9 cellular contexts compared by ENCODE assay signal in genomic region chr9:113580954-113581311, GRCh38.
DNase-seq lines count a peak whose midpoint lies in the region; ATAC-seq, FAIRE-seq and TF ChIP-seq lines count a peak whose summit lies in the region.
"Had no signal": no experiment of that assay in that cellular context is flagged by ENCODE, and none has a peak within 500 bp of the region (broad histone marks: within the 10 kb centered on the region; RNA-seq: fewer than 3 reads in every experiment).

No MANE protein-coding gene starts in this region.

- TF ChIP-seq POLR2A in HepG2 (IDR thresholded peaks at IDR 0.05; ENCODE audit: insufficient read depth in 1 of 2, low read depth in 2 of 2, low read length in 2 of 2) = no peak
- TF ChIP-seq POLR2A in suprapubic skin (IDR thresholded peaks at IDR 0.05) = no peak

- no peaks in the 10 kb centered on the region for H4K20me1 ChIP-seq in HepG2 (ENCODE audit: insufficient read depth, low read length)

- peak overlapping the region; percentile 67 for H3K4me3 Mint-ChIP-seq in T-helper 1 cell treated with Interleukin-12 subunit alpha and Interleukin-12 subunit beta and Interleukin-4 antibody, amounts not matched to agents 30 μg/mL and 1 μg/mL, for 36 hours
- peak overlapping the region; percentile 79 for H3K4me3 Mint-ChIP-seq in activated T-helper 2 cell treated with anti-CD3 and anti-CD28 coated beads, Interferon-gamma antibody, Interleukin-2, Interleukin-4, amounts not matched to agents 10 μg/mL and 5 μg/mL and 100 μg/mL, durations not matched to agents 14 hours and 24 hours and 36 hours (ENCODE audit: low read depth)

- peak; percentile 41 for ATAC-seq in HepG2
- ATAC-seq: A549 had no signal

- no peak overlapping the region for H3K9ac ChIP-seq in HepG2 (ENCODE audit: insufficient read depth, low read depth, low read length)

- TF ChIP-seq RAD21 in HepG2 (CRISPR knock-in tag; IDR thresholded peaks at IDR 0.05) = no peak

- peaks cover 7% of the 10 kb centered on the region for H3K36me3 Mint-ChIP-seq in T-helper 1 cell treated with Interleukin-12 subunit alpha and Interleukin-12 subunit beta and Interleukin-4 antibody, amounts not matched to agents 30 μg/mL and 1 μg/mL, for 36 hours (ENCODE audit: low read depth)
- H3K36me3 Mint-ChIP-seq in activated T-helper 2 cell treated with anti-CD3 and anti-CD28 coated beads, Interferon-gamma antibody, Interleukin-2, Interleukin-4, amounts not matched to agents 10 μg/mL and 5 μg/mL and 100 μg/mL, durations not matched to agents 14 hours and 24 hours and 36 hours (ENCODE audit: low read depth) = peaks cover 45% of the 10 kb centered on the region

- WGBS in HepG2 (ENCODE audit: low lambda C conversion rate) = 90% methylated on average over 4 of the region's 4 CpGs
- WGBS in suprapubic skin = 74% methylated on average over 3 of the region's 4 CpGs

- TF ChIP-seq EP300 in HepG2 (IDR thresholded peaks at IDR 0.05; ENCODE audit: low read depth in 2 of 2, low read length in 2 of 2) (no peak), HepG2 (CRISPR knock-in tag; IDR thresholded peaks at IDR 0.05; ENCODE audit: borderline replicate concordance) (no peak), suprapubic skin (IDR thresholded peaks at IDR 0.05) (no peak)

- CTCF ChIA-PET in HepG2 (lab: Yijun Ruan, JAX; ENCODE audit: low intra/inter-chr PET ratio, low total read pairs) = no interaction called here

- H3K4me1 ChIP-seq in HepG2 (ENCODE audit: insufficient read depth, low read length) = peaks cover 21% of the 10 kb centered on the region
- peaks cover 72% of the 10 kb centered on the region for H3K4me1 ChIP-seq in suprapubic skin

- no peaks in the 10 kb centered on the region for H3K79me2 ChIP-seq in HepG2 (ENCODE audit: insufficient read depth, low read length)

- TF ChIP-seq CTCF in HepG2 (CRISPR knock-in tag; IDR thresholded peaks at IDR 0.05) (no peak), suprapubic skin (IDR thresholded peaks at IDR 0.05) (no peak)

- FAIRE-seq in HepG2 (lab: Jason Lieb, UNC) = no peak
- FAIRE-seq: A549 had no signal

- H3K4me1 Mint-ChIP-seq in T-helper 1 cell treated with Interleukin-12 subunit alpha and Interleukin-12 subunit beta and Interleukin-4 antibody, amounts not matched to agents 30 μg/mL and 1 μg/mL, for 36 hours (ENCODE audit: low read depth) = peaks cover 51% of the 10 kb centered on the region
- H3K4me1 Mint-ChIP-seq in activated T-helper 2 cell treated with anti-CD3 and anti-CD28 coated beads, Interferon-gamma antibody, Interleukin-2, Interleukin-4, amounts not matched to agents 10 μg/mL and 5 μg/mL and 100 μg/mL, durations not matched to agents 14 hours and 24 hours and 36 hours (ENCODE audit: low read depth) = peaks cover 69% of the 10 kb centered on the region

- no peak for DNase-seq in T-helper 1 cell
- DNase-seq in activated T-helper 2 cell treated with anti-CD3 and anti-CD28 coated beads, Interferon-gamma antibody, Interleukin-2, Interleukin-4, amounts not matched to agents 10 μg/mL and 5 μg/mL and 100 μg/mL, durations not matched to agents 14 hours and 24 hours and 36 hours (ENCODE audit: low spot score) = no peak
- DNase-seq in HepG2 (ENCODE audit: low spot score) = no peak
- no peak for DNase-seq in suprapubic skin (ENCODE audit: low spot score in 2 of 2)
- DNase-seq in NCI-H2107 treated with DMSO at 0.1 percent for 48 hours (lab: John Stamatoyannopoulos, UW; ENCODE audit: unreplicated experiment) = no peak
- no peak for DNase-seq in NCI-H510A treated with DMSO at 0.1 percent for 48 hours (lab: John Stamatoyannopoulos, UW)
- DNase-seq in stimulated activated naive CD4-positive, alpha-beta T cell treated with Interleukin-2 at 50 U/mL for 16 hours (lab: John Stamatoyannopoulos, UW) = no peak

- H3K27ac ChIP-seq in HepG2 (ENCODE audit: extremely low read length, insufficient read depth, low read length) (no peak overlapping the region), suprapubic skin (peak overlapping the region; percentile 81)

- H3K27me3 Mint-ChIP-seq in T-helper 1 cell treated with Interleukin-12 subunit alpha and Interleukin-12 subunit beta and Interleukin-4 antibody, amounts not matched to agents 30 μg/mL and 1 μg/mL, for 36 hours (ENCODE audit: low read depth) = no peaks in the 10 kb centered on the region
- H3K27me3 Mint-ChIP-seq in activated T-helper 2 cell treated with anti-CD3 and anti-CD28 coated beads, Interferon-gamma antibody, Interleukin-2, Interleukin-4, amounts not matched to agents 10 μg/mL and 5 μg/mL and 100 μg/mL, durations not matched to agents 14 hours and 24 hours and 36 hours (ENCODE audit: low read depth) = no peaks in the 10 kb centered on the region

- H3K36me3 ChIP-seq in HepG2 (replicated peaks in 1 of 2; ENCODE audit: control insufficient read depth in 1 of 2, insufficient read depth in 2 of 2, low read length in 2 of 2) = peaks cover 9 to 41% of the 10 kb centered on the region in 2 experiments; a peak in 4 of 5 replicates
- peaks cover 12% of the 10 kb centered on the region for H3K36me3 ChIP-seq in suprapubic skin

- no peak overlapping the region for H3K4me2 ChIP-seq in HepG2 (ENCODE audit: low read depth, low read length)
- H3K4me2 ChIP-seq: A549 had no signal

- H3K27me3 ChIP-seq in HepG2 (ENCODE audit: control insufficient read depth in 1 of 2, insufficient read depth in 2 of 2, low read length in 2 of 2) (no peaks in the 10 kb centered on the region), suprapubic skin (no peaks in the 10 kb centered on the region)

- H3K9me3 ChIP-seq in HepG2 (ENCODE audit: low read length) = no peaks in the 10 kb centered on the region
- no peaks in the 10 kb centered on the region for H3K9me3 ChIP-seq in suprapubic skin
- H3K9me3 ChIP-seq: A549 had no signal

- POLR2A ChIA-PET in HepG2 (lab: Yijun Ruan, JAX) = interaction anchor here (1.6 kb wide), 1 partner anchor 76 kb away, joined by 4 read pairs; no protein-coding TSS in a partner anchor

- BruUV-seq in HepG2 (replicated peaks; lab: Mats Ljungman, UMichigan) = no TSS peak

- H2AFZ ChIP-seq in HepG2 (ENCODE audit: low read length) = no peak overlapping the region

- peak overlapping the region; percentile 69 for H3K27ac Mint-ChIP-seq in T-helper 1 cell treated with Interleukin-12 subunit alpha and Interleukin-12 subunit beta and Interleukin-4 antibody, amounts not matched to agents 30 μg/mL and 1 μg/mL, for 36 hours
- peak overlapping the region; percentile 93 for H3K27ac Mint-ChIP-seq in activated T-helper 2 cell treated with anti-CD3 and anti-CD28 coated beads, Interferon-gamma antibody, Interleukin-2, Interleukin-4, amounts not matched to agents 10 μg/mL and 5 μg/mL and 100 μg/mL, durations not matched to agents 14 hours and 24 hours and 36 hours

- H3K4me3 ChIP-seq in HepG2 (replicated peaks in 1 of 3; ENCODE audit: insufficient read depth in 1 of 3, low read depth in 2 of 3, low read length in 3 of 3) (no peak overlapping the region), suprapubic skin (no peak overlapping the region)
- H3K4me3 ChIP-seq: A549 had no signal

- no peaks in the 10 kb centered on the region for H3K9me3 Mint-ChIP-seq in T-helper 1 cell treated with Interleukin-12 subunit alpha and Interleukin-12 subunit beta and Interleukin-4 antibody, amounts not matched to agents 30 μg/mL and 1 μg/mL, for 36 hours
- H3K9me3 Mint-ChIP-seq in activated T-helper 2 cell treated with anti-CD3 and anti-CD28 coated beads, Interferon-gamma antibody, Interleukin-2, Interleukin-4, amounts not matched to agents 10 μg/mL and 5 μg/mL and 100 μg/mL, durations not matched to agents 14 hours and 24 hours and 36 hours = no peaks in the 10 kb centered on the region

- in situ Hi-C loops in HepG2 (cut with HindIII; ENCODE audit: extremely low pct_ligation_motif_present, low pct_unique_long_range_greater_than_20kb) = no loop called here

- intact Hi-C loops in activated T-helper 2 cell treated with anti-CD3 and anti-CD28 coated beads, Interferon-gamma antibody, Interleukin-2, Interleukin-4, amounts not matched to agents 10 μg/mL and 5 μg/mL and 100 μg/mL, durations not matched to agents 14 hours and 24 hours and 36 hours (cut with micrococcal nuclease) = loop anchor here (2.0 kb wide), 1 partner anchor 306 kb away; the partner anchor contains the start of genes CDC26 and PRPF4
- intact Hi-C loops in HepG2 (cut with micrococcal nuclease; ENCODE audit: unreplicated experiment) = no loop called here

TF ChIP-seq in HepG2, 621 proteins besides CTCF, POLR2A, EP300 and RAD21 (continues in another document):
- TF ChIP-seq AFF4 (CRISPR knock-in tag; IDR thresholded peaks at IDR 0.05) (no peak), ISL2 (CRISPR knock-in tag; IDR thresholded peaks at IDR 0.05) (no peak), HNF4A (CRISPR knock-in tag; IDR thresholded peaks at IDR 0.05) (peak; percentile 37), LCORL (IDR thresholded peaks at IDR 0.05) (no peak), LCORL (CRISPR knock-in tag; IDR thresholded peaks at IDR 0.05) (no peak), CEBPG (CRISPR knock-in tag; IDR thresholded peaks at IDR 0.05) (no peak), ZNF768 (CRISPR knock-in tag; IDR thresholded peaks at IDR 0.05) (no peak)
